In the genomic region with DNA sequence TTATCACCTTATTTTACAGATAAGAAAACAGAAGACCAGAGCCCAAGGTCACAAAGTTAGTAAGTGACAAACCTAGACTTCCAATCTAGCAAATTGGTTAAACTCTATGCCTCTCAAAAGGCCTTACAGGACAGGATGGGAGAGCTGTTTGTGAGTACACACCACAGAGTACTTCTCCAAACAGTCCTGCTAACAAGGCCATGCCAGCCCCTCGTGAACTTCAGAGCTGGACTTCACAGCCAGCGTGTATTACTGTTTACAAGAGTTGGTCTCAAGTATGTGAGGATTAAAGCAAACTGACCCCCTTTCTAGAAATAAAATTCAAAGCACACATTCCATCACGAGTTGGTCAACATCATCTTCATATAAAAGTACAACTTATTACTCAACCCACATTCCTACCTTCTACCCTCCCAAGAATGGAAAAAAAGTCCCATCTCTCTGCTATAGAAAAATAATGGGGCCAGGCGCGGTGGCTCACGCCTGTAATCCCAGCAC, we compare ENCODE assay signal across 21 cellular contexts.
"Had no signal": no experiment of that assay in that cellular context is flagged by ENCODE, and none has a peak within 500 bp of the region (broad histone marks: within the 10 kb centered on the region; RNA-seq: fewer than 3 reads in every experiment).

No MANE protein-coding gene starts in this region.

- H3K9me3 Mint-ChIP-seq: naive thymus-derived CD4-positive, alpha-beta T cell; neural crest cell had no signal

- H3K27ac ChIP-seq: breast epithelium, epithelial cell of prostate, heart right ventricle, spleen, thyroid gland had no signal

- H3K4me3 ChIP-seq: breast epithelium, heart right ventricle, lung, spleen, thyroid gland had no signal

- DNase-seq: activated CD4-positive, alpha-beta T cell treated with anti-CD3 and anti-CD28 coated beads, Interleukin-2, amount 50 U/mL, for 48 hours; activated CD8-positive, alpha-beta memory T cell treated with anti-CD3 and anti-CD28 coated beads, Interleukin-2, amount 10 ng/mL, durations not matched to agents 7 days and 5 days; activated gamma-delta T cell treated with Interleukin-2 at 50 U/mL for 16 hours; activated T-cell treated with anti-CD3 and anti-CD28 coated beads for 4 hours; amniotic stem cell; cortex of kidney; foreskin fibroblast; heart right ventricle; kidney; naive thymus-derived CD4-positive, alpha-beta T cell; occipital lobe; spleen; stimulated activated CD4-positive, alpha-beta T cell treated with anti-CD3 and anti-CD28 coated beads, Interleukin-4, amount 100 ng/mL, for 1 hour; stimulated activated naive CD4-positive, alpha-beta T cell treated with Interleukin-2 at 50 U/mL for 16 hours; T-helper 9 cell; thyroid gland had no signal

- H3K27me3 ChIP-seq: breast epithelium, heart right ventricle, spleen, thyroid gland had no signal

- H3K9me3 ChIP-seq: breast epithelium, heart right ventricle, spleen, thyroid gland had no signal

- FAIRE-seq: kidney had no signal

- ATAC-seq: activated CD8-positive, alpha-beta memory T cell treated with anti-CD3 and anti-CD28 coated beads, Interleukin-2, amount 10 ng/mL, durations not matched to agents 7 days and 5 days; heart right ventricle; naive thymus-derived CD4-positive, alpha-beta T cell had no signal

- H3K27ac Mint-ChIP-seq: activated CD8-positive, alpha-beta memory T cell treated with anti-CD3 and anti-CD28 coated beads, Interleukin-2, amount 10 ng/mL, durations not matched to agents 7 days and 5 days; activated naive CD8-positive, alpha-beta T cell had no signal

- H3K4me1 ChIP-seq: breast epithelium, spleen had no signal

- H3K4me3 Mint-ChIP-seq: activated CD8-positive, alpha-beta memory T cell treated with anti-CD3 and anti-CD28 coated beads, Interleukin-2, amount 10 ng/mL, durations not matched to agents 7 days and 5 days; activated naive CD8-positive, alpha-beta T cell; naive thymus-derived CD4-positive, alpha-beta T cell; neural crest cell had no signal

- H3K4me1 Mint-ChIP-seq: neural crest cell had no signal

- H3K36me3 Mint-ChIP-seq: activated naive CD8-positive, alpha-beta T cell had no signal

- H3K27me3 Mint-ChIP-seq: activated CD8-positive, alpha-beta memory T cell treated with anti-CD3 and anti-CD28 coated beads, Interleukin-2, amount 10 ng/mL, durations not matched to agents 7 days and 5 days; activated naive CD8-positive, alpha-beta T cell; naive thymus-derived CD4-positive, alpha-beta T cell had no signal
